1 cellular context compared by ENCODE assay signal in genomic region chr2:53911434-53912189, GRCh38.
TF ChIP-seq lines count a peak whose summit lies in the region.

No MANE protein-coding gene starts in this region.

TF ChIP-seq in SK-N-SH, 30 proteins besides CTCF, POLR2A, EP300 and RAD21 (continued from another document):
- TF ChIP-seq POLR2AphosphoS5 (IDR thresholded peaks at IDR 0.05; ENCODE audit: low read depth, low read length) (no peak), SIN3A (IDR thresholded peaks at IDR 0.05; ENCODE audit: borderline replicate concordance, low read depth, low read length) (no peak), GABPA (IDR thresholded peaks at IDR 0.05; ENCODE audit: low read depth) (no peak), ZBTB33 (IDR thresholded peaks at IDR 0.05; ENCODE audit: borderline replicate concordance, low read depth) (no peak), YY1 (IDR thresholded peaks at IDR 0.05; ENCODE audit: low read depth) (no peak), MXI1 (IDR thresholded peaks at IDR 0.05; ENCODE audit: low read depth, low read length) (no peak), PBX3 (IDR thresholded peaks at IDR 0.05) (no peak), MAX (IDR thresholded peaks at IDR 0.05; ENCODE audit: low read depth) (no peak), EZH2phosphoT487 (IDR thresholded peaks at IDR 0.05; ENCODE audit: borderline replicate concordance, low read depth) (no peak), IRF3 (IDR thresholded peaks at IDR 0.05; ENCODE audit: low read depth, low read length) (no peak), SMC3 (IDR thresholded peaks at IDR 0.05; ENCODE audit: low read depth, low read length) (no peak), MEF2A (IDR thresholded peaks at IDR 0.05; ENCODE audit: borderline replicate concordance, low read depth) (no peak)
